In genomic region chr3:183381673-183382072, GRCh38 we compare ENCODE assay signal across 20 cellular contexts.
DNase-seq lines count a peak whose midpoint lies in the region; ATAC-seq and TF ChIP-seq lines count a peak whose summit lies in the region.
"Had no signal": no experiment of that assay in that cellular context is flagged by ENCODE, and none has a peak within 500 bp of the region (broad histone marks: within the 10 kb centered on the region; RNA-seq: fewer than 3 reads in every experiment).

No MANE protein-coding gene starts in this region.

- H3K4me3 Mint-ChIP-seq in memory B cell = no peak overlapping the region
- H3K4me3 Mint-ChIP-seq: activated CD4-positive, alpha-beta T cell treated with anti-CD3 and anti-CD28 coated beads for 36 hours; CD4-positive, CD25-positive, alpha-beta regulatory T cell; HFFc6; neural progenitor cell; stimulated activated effector memory CD8-positive, alpha-beta T cell treated with anti-CD3 and anti-CD28 coated beads, Interleukin-12 subunit alpha, Interleukin-12 subunit beta, amount 100 ng/mL, for 72 hours had no signal

- H3K4me1 ChIP-seq in DOHH2 (ENCODE audit: control insufficient read depth, low read length) = peaks cover 24% of the 10 kb centered on the region
- H3K4me1 ChIP-seq: neural progenitor cell, right lobe of liver, suprapubic skin had no signal

- CTCF ChIA-PET in RWPE1 (lab: Yijun Ruan, JAX) = interaction anchor here (0.5 to 4.5 kb wide), 18 partner anchors 8 to 268 kb away, joined by 3 to 107 read pairs (median 4); partner anchors contain the start of gene B3GNT5

- 0 out of 2 replicates have a peak, but pooled peaks cover 3% of the 10 kb centered on the region for H4K20me1 ChIP-seq in DOHH2 (ENCODE audit: control insufficient read depth, insufficient read depth, low read depth, low read length)

- no peaks in the 10 kb centered on the region for H3K9me3 Mint-ChIP-seq in memory B cell
- H3K9me3 Mint-ChIP-seq: activated naive CD4-positive, alpha-beta T cell treated with anti-CD3 and anti-CD28 coated beads, Interleukin-2, amount 50 U/mL, for 72 hours; CD4-positive, CD25-positive, alpha-beta regulatory T cell; HFFc6; neural progenitor cell; stimulated activated effector memory CD8-positive, alpha-beta T cell treated with anti-CD3 and anti-CD28 coated beads, Interleukin-12 subunit alpha, Interleukin-12 subunit beta, amount 100 ng/mL, for 72 hours had no signal

- TF ChIP-seq CTCF in DOHH2 (IDR thresholded peaks at IDR 0.05; ENCODE audit: low read depth, low read length, poor library complexity, severe bottlenecking) = no peak
- no peak for TF ChIP-seq CTCF in RWPE1 (conservative IDR thresholded peaks at IDR 0.05; ENCODE audit: low read depth)

- no peaks in the 10 kb centered on the region for H3K9me3 ChIP-seq in DOHH2 (ENCODE audit: control insufficient read depth, insufficient read depth, low read length)
- H3K9me3 ChIP-seq: lower lobe of right lung, right lobe of liver, suprapubic skin had no signal

- H3K27ac Mint-ChIP-seq in memory B cell = no peak overlapping the region
- H3K27ac Mint-ChIP-seq: activated CD4-positive, alpha-beta T cell treated with anti-CD3 and anti-CD28 coated beads for 36 hours; activated naive CD4-positive, alpha-beta T cell treated with anti-CD3 and anti-CD28 coated beads, Interleukin-2, amount 50 U/mL, for 72 hours; CD4-positive, CD25-positive, alpha-beta regulatory T cell; HFFc6; neural progenitor cell had no signal

- H3K4me2 ChIP-seq in DOHH2 (ENCODE audit: low read length) = peak overlapping the region; percentile 28
- H3K4me2 ChIP-seq: neural progenitor cell had no signal

- ATAC-seq in memory B cell (ENCODE audit: low read depth) (peak; percentile 61), GM18519 (IDR thresholded peaks at IDR 0.05; ENCODE audit: low FRiP score, unreplicated experiment) (no peak), HG03342 (IDR thresholded peaks at IDR 0.05; ENCODE audit: unreplicated experiment) (no peak)

- POLR2A ChIA-PET in RWPE1 (lab: Yijun Ruan, JAX; ENCODE audit: low non-redundant PET) = interaction anchor here (0.7 to 1.0 kb wide), 2 partner anchors 196 to 197 kb away, joined by 3 to 4 read pairs; no protein-coding TSS in a partner anchor

- no peak overlapping the region for H3K4me3 ChIP-seq in DOHH2 (ENCODE audit: low read length)
- H3K4me3 ChIP-seq: lower lobe of right lung, neural progenitor cell, right lobe of liver, SK-N-MC, suprapubic skin had no signal

- H3K4me1 Mint-ChIP-seq in memory B cell = peaks cover 17% of the 10 kb centered on the region

- DNase-seq in MV-4-11 (lab: John Stamatoyannopoulos, UW) (peak; percentile 92), RWPE1 (ENCODE audit: low spot score) (no peak), memory B cell (ENCODE audit: low spot score in 2 of 2) (no peak), NCI-H2196 treated with DMSO at 0.1 percent for 48 hours (lab: John Stamatoyannopoulos, UW; ENCODE audit: unreplicated experiment) (no peak), NCI-H2227 (lab: John Stamatoyannopoulos, UW; ENCODE audit: unreplicated experiment) (no peak)
- DNase-seq: effector CD8-positive, alpha-beta T cell; GOT3; lower lobe of right lung; right lobe of liver had no signal

- H3K36me3 ChIP-seq in DOHH2 (ENCODE audit: control insufficient read depth, low read length) = no peaks in the 10 kb centered on the region
- H3K36me3 ChIP-seq: lower lobe of right lung, neural progenitor cell, right lobe of liver, suprapubic skin had no signal

- H3K9me2 ChIP-seq in DOHH2 (replicated peaks; ENCODE audit: control insufficient read depth, low read length) = no peaks in the 10 kb centered on the region

- H3F3A ChIP-seq in DOHH2 (ENCODE audit: control insufficient read depth, insufficient read depth) = no peaks in the 10 kb centered on the region

- H3K27me3 ChIP-seq in DOHH2 (ENCODE audit: control insufficient read depth, low read length) = peaks cover 26% of the 10 kb centered on the region
- H3K27me3 ChIP-seq: neural progenitor cell, right lobe of liver, suprapubic skin had no signal

- H3K27ac ChIP-seq in DOHH2 (ENCODE audit: low read depth, low read length) (no peak overlapping the region), RWPE1 (peak overlapping the region; percentile 27; the same call in 1 of the 2 replicates)
- H3K27ac ChIP-seq: neural progenitor cell, right lobe of liver, SK-N-MC, suprapubic skin had no signal

- peaks cover 5% of the 10 kb centered on the region for H3K27me3 Mint-ChIP-seq in memory B cell
- H3K27me3 Mint-ChIP-seq: activated CD4-positive, alpha-beta T cell treated with anti-CD3 and anti-CD28 coated beads for 36 hours; CD4-positive, CD25-positive, alpha-beta regulatory T cell had no signal

- no peaks in the 10 kb centered on the region for H3K79me2 ChIP-seq in DOHH2 (ENCODE audit: control insufficient read depth, low read length)

- H3K36me3 Mint-ChIP-seq in memory B cell = no peaks in the 10 kb centered on the region
- H3K36me3 Mint-ChIP-seq: activated naive CD4-positive, alpha-beta T cell treated with anti-CD3 and anti-CD28 coated beads, Interleukin-2, amount 50 U/mL, for 72 hours; neural progenitor cell had no signal
